In genomic region chr4:182826391-182826790, GRCh38 we compare ENCODE assay signal across 11 cellular contexts.
DNase-seq lines count a peak whose midpoint lies in the region; ATAC-seq and TF ChIP-seq lines count a peak whose summit lies in the region.
"Had no signal": no experiment of that assay in that cellular context is flagged by ENCODE, and none has a peak within 500 bp of the region (broad histone marks: within the 10 kb centered on the region; RNA-seq: fewer than 3 reads in every experiment).

No MANE protein-coding gene starts in this region.

- intact Hi-C loops in posterior vena cava (cut with DNase I) = no loop called here

- DNase-seq in activated CD4-positive, alpha-beta T cell treated with anti-CD3 and anti-CD28 coated beads for 48 hours = peak; percentile 53
- DNase-seq in activated CD4-positive, alpha-beta T cell treated with anti-CD3 and anti-CD28 coated beads, Interleukin-2, amount 50 U/mL, for 1 hour = no peak
- DNase-seq in posterior vena cava (ENCODE audit: low spot score) (peak; percentile 74), medulla oblongata (ENCODE audit: extremely low spot score) (no peak), AG08396 (ENCODE audit: low spot score) (no peak), HEK293T (ENCODE audit: extremely low spot score) (no peak)
- DNase-seq: aorta, GDM1, NCI-H1105 had no signal

- ATAC-seq in GM21825 (IDR thresholded peaks at IDR 0.05; ENCODE audit: unreplicated experiment) (peak; percentile 62), HG03521 (IDR thresholded peaks at IDR 0.05; ENCODE audit: unreplicated experiment) (peak; percentile 62)

- POLR2A ChIA-PET in HEK293T (lab: Yijun Ruan, JAX) = no interaction called here

- CTCF ChIA-PET in HEK293T (lab: Yijun Ruan, JAX) = no interaction called here

TF ChIP-seq in HEK293T, 16 proteins besides CTCF, POLR2A, EP300 and RAD21:
- TF ChIP-seq LEF1 (IDR thresholded peaks at IDR 0.05; ENCODE audit: borderline replicate concordance) (no peak), ELF4 (IDR thresholded peaks at IDR 0.05) (no peak), FOXK2 (IDR thresholded peaks at IDR 0.05) (no peak), L3MBTL2 (conservative IDR thresholded peaks at IDR 0.05) (no peak), CTBP1 (IDR thresholded peaks at IDR 0.05; ENCODE audit: borderline replicate concordance) (no peak), BHLHE40 (IDR thresholded peaks at IDR 0.05; ENCODE audit: borderline replicate concordance) (no peak), ZNF384 (IDR thresholded peaks at IDR 0.05) (no peak), ARNT (IDR thresholded peaks at IDR 0.05) (no peak), FOXM1 (IDR thresholded peaks at IDR 0.05; ENCODE audit: borderline replicate concordance) (no peak), SP1 (IDR thresholded peaks at IDR 0.05) (no peak), TARDBP (IDR thresholded peaks at IDR 0.05) (no peak)
TF ChIP-seq in HEK293T: peak in this region for 0.

Comparison
In these comparisons a context has a peak if more than half of its experiments do, and no peak if none do; other contexts are left out.
1. DNase-seq: peak in activated CD4-positive, alpha-beta T cell treated with anti-CD3 and anti-CD28 coated beads for 48 hours (single experiment) and posterior vena cava (single experiment); none in activated CD4-positive, alpha-beta T cell treated with anti-CD3 and anti-CD28 coated beads, Interleukin-2, amount 50 U/mL, for 1 hour (single experiment), medulla oblongata (single experiment), AG08396 (single experiment) and HEK293T (single experiment).